16 cellular contexts compared by ENCODE assay signal in the genomic region with DNA sequence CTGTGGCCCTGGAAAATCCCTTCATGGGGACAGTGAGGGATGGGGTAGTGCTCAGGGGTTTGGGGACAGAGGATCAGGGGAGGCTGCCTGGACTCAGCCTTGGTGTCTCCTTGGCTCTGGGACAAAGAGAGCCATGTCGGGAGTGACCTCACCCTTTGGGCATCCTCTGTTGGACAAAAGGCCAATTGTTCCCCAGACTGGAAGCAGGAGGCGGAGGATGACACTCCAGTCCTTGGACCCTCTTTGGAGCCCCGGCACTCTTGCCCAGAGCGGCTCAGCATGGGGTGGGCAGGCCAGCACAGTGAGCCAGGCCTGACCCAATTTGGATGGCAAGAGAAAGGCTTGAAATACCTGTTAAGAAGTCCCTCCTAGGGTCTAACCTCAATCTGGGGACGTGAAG. TPM values are rescaled to one million over a fixed set of nuclear protein-coding genes. Genes with fewer than 3 reads are reported as not detected.
DNase-seq lines count a peak whose midpoint lies in the region; ATAC-seq and TF ChIP-seq lines count a peak whose summit lies in the region.
"Had no signal": no experiment of that assay in that cellular context is flagged by ENCODE, and none has a peak within 500 bp of the region (broad histone marks: within the 10 kb centered on the region; RNA-seq: fewer than 3 reads in every experiment).

No MANE protein-coding gene starts in this region.

- intact Hi-C loops in head of caudate nucleus (cut with DNase I) (no loop called here), adrenal gland (cut with DNase I) (no loop called here)
- intact Hi-C loops in activated naive CD4-positive, alpha-beta T cell treated with anti-CD3 and anti-CD28 coated beads for 36 hours (cut with micrococcal nuclease) = no loop called here

- H3K9me3 ChIP-seq in adrenal gland (replicated peaks in 1 of 3) = no peaks in the 10 kb centered on the region

- no peak overlapping the region for H3K27ac ChIP-seq in adrenal gland

- peak; percentile 10; the same call in 1 of the 3 replicates for ATAC-seq in SK-N-SH treated with all-trans-retinoic acid at 6 μM for 48 hours
- ATAC-seq: activated naive CD8-positive, alpha-beta T cell treated with anti-CD3 and anti-CD28 coated beads, Interleukin-2, amount 50 U/mL, for 24 hours; naive thymus-derived CD4-positive, alpha-beta T cell had no signal

- H3K36me3 ChIP-seq in adrenal gland (replicated peaks in 1 of 2) = no peaks in the 10 kb centered on the region

- no peak for TF ChIP-seq POLR2A in adrenal gland (IDR thresholded peaks at IDR 0.05)

- no peaks in the 10 kb centered on the region for H3K36me3 Mint-ChIP-seq in progenitor cell of endocrine pancreas (ENCODE audit: insufficient read depth)
- no peaks in the 10 kb centered on the region for H3K36me3 Mint-ChIP-seq in activated naive CD4-positive, alpha-beta T cell treated with anti-CD3 and anti-CD28 coated beads for 36 hours (ENCODE audit: low read depth)
- H3K36me3 Mint-ChIP-seq: CD4-positive, CD25-positive, alpha-beta regulatory T cell; naive thymus-derived CD4-positive, alpha-beta T cell had no signal

- peak; percentile 62 for DNase-seq in GM03348 (ENCODE audit: low spot score)
- peak in 41 of 42 donors; percentile 26 to 91 (median 72) for DNase-seq in head of caudate nucleus
- no peak for DNase-seq in progenitor cell of endocrine pancreas (ENCODE audit: low spot score, unreplicated experiment)
- no peak for DNase-seq in adrenal gland
- no peak for DNase-seq in activated naive CD4-positive, alpha-beta T cell treated with anti-CD3 and anti-CD28 coated beads for 36 hours
- no peak for DNase-seq in activated effector memory CD4-positive, alpha-beta T cell treated with anti-CD3 and anti-CD28 coated beads, Interleukin-2, amount 50 U/mL, for 16 hours
- no peak for DNase-seq in HEK293T (ENCODE audit: extremely low spot score)
- DNase-seq: activated CD4-positive, CD25-positive, alpha-beta regulatory T cell; activated naive CD8-positive, alpha-beta T cell treated with anti-CD3 and anti-CD28 coated beads, Interleukin-2, amount 50 U/mL, for 24 hours; CD4-positive, CD25-positive, alpha-beta regulatory T cell; dermis blood vessel endothelial cell; H7; naive thymus-derived CD4-positive, alpha-beta T cell; NCI-H2171 had no signal

- peaks cover 10% of the 10 kb centered on the region for H3K27me3 ChIP-seq in adrenal gland

- no peaks in the 10 kb centered on the region for H3K9me3 Mint-ChIP-seq in progenitor cell of endocrine pancreas (ENCODE audit: low read depth)
- H3K9me3 Mint-ChIP-seq in activated naive CD4-positive, alpha-beta T cell treated with anti-CD3 and anti-CD28 coated beads for 36 hours = no peaks in the 10 kb centered on the region
- H3K9me3 Mint-ChIP-seq: activated naive CD8-positive, alpha-beta T cell treated with anti-CD3 and anti-CD28 coated beads, Interleukin-2, amount 50 U/mL, for 24 hours had no signal

- peaks cover 56% of the 10 kb centered on the region for H3K27me3 Mint-ChIP-seq in progenitor cell of endocrine pancreas
- peaks cover 17% of the 10 kb centered on the region for H3K27me3 Mint-ChIP-seq in activated naive CD4-positive, alpha-beta T cell treated with anti-CD3 and anti-CD28 coated beads for 36 hours (ENCODE audit: low read depth)

- POLR2A ChIA-PET in HEK293T (lab: Yijun Ruan, JAX) = interaction anchor here (0.9 to 2.0 kb wide), 3 partner anchors 37 to 102 kb away, joined by 3 to 5 read pairs (median 4); a partner anchor contains a TSS

- peak overlapping the region; percentile 83 for H3K27ac Mint-ChIP-seq in progenitor cell of endocrine pancreas
- no peak overlapping the region for H3K27ac Mint-ChIP-seq in activated naive CD4-positive, alpha-beta T cell treated with anti-CD3 and anti-CD28 coated beads for 36 hours
- H3K27ac Mint-ChIP-seq: activated naive CD8-positive, alpha-beta T cell treated with anti-CD3 and anti-CD28 coated beads, Interleukin-2, amount 50 U/mL, for 24 hours; naive thymus-derived CD4-positive, alpha-beta T cell had no signal

- TF ChIP-seq CTCF in progenitor cell of endocrine pancreas (IDR thresholded peaks at IDR 0.05; ENCODE audit: unreplicated experiment) = no peak
- TF ChIP-seq CTCF in adrenal gland (IDR thresholded peaks at IDR 0.05) = no peak

- H3K4me3 Mint-ChIP-seq in progenitor cell of endocrine pancreas (ENCODE audit: low read depth) = no peak overlapping the region
- H3K4me3 Mint-ChIP-seq in activated naive CD4-positive, alpha-beta T cell treated with anti-CD3 and anti-CD28 coated beads for 36 hours = no peak overlapping the region
- H3K4me3 Mint-ChIP-seq: activated naive CD8-positive, alpha-beta T cell treated with anti-CD3 and anti-CD28 coated beads, Interleukin-2, amount 50 U/mL, for 24 hours; CD4-positive, CD25-positive, alpha-beta regulatory T cell; naive thymus-derived CD4-positive, alpha-beta T cell had no signal

- H3K4me1 ChIP-seq in adrenal gland (replicated peaks in 1 of 2) = no peaks in the 10 kb centered on the region

- H3K4me1 Mint-ChIP-seq in progenitor cell of endocrine pancreas (ENCODE audit: low read depth) = no peaks in the 10 kb centered on the region
- no peaks in the 10 kb centered on the region for H3K4me1 Mint-ChIP-seq in activated naive CD4-positive, alpha-beta T cell treated with anti-CD3 and anti-CD28 coated beads for 36 hours (ENCODE audit: low read depth)

- 66 to 78% (median 72%) methylated on average over 5 of the region's 5 CpGs for WGBS in adrenal gland, 4 donors

- H3K4me3 ChIP-seq in adrenal gland = no peak overlapping the region
- H3K4me3 ChIP-seq: smooth muscle cell had no signal

- CTCF ChIA-PET in activated naive CD4-positive, alpha-beta T cell treated with anti-CD3 and anti-CD28 coated beads for 36 hours (lab: Charles Lee) = interaction anchor here (0.6 kb wide), 1 partner anchor 481 kb away, joined by 3 read pairs; no protein-coding TSS in a partner anchor
- CTCF ChIA-PET in HEK293T (lab: Yijun Ruan, JAX) = interaction anchor here (0.7 kb wide), 1 partner anchor 709 kb away, joined by 3 read pairs; no protein-coding TSS in a partner anchor

TF ChIP-seq in SK-N-SH treated with all-trans-retinoic acid at 6 μM for 48 hours, 23 proteins besides CTCF, POLR2A, EP300 and RAD21 (continues in another document):
- TF ChIP-seq, protein P1, sequence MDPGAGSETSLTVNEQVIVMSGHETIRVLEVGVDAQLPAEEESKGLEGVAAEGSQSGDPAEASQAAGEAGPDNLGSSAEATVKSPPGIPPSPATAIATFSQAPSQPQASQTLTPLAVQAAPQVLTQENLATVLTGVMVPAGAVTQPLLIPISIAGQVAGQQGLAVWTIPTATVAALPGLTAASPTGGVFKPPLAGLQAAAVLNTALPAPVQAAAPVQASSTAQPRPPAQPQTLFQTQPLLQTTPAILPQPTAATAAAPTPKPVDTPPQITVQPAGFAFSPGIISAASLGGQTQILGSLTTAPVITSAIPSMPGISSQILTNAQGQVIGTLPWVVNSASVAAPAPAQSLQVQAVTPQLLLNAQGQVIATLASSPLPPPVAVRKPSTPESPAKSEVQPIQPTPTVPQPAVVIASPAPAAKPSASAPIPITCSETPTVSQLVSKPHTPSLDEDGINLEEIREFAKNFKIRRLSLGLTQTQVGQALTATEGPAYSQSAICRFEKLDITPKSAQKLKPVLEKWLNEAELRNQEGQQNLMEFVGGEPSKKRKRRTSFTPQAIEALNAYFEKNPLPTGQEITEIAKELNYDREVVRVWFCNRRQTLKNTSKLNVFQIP (CRISPR knock-in tag; IDR thresholded peaks at IDR 0.05; ENCODE audit: borderline replicate concordance, low read depth) = no peak

TF ChIP-seq in HEK293T, 16 proteins besides CTCF, POLR2A, EP300 and RAD21:
- TF ChIP-seq ZNF384 (IDR thresholded peaks at IDR 0.05) (no peak), FOXK2 (IDR thresholded peaks at IDR 0.05) (no peak), HDGF (IDR thresholded peaks at IDR 0.05; ENCODE audit: borderline replicate concordance) (no peak), SUZ12 (IDR thresholded peaks at IDR 0.05) (no peak), CTBP1 (IDR thresholded peaks at IDR 0.05; ENCODE audit: borderline replicate concordance) (no peak), L3MBTL2 (conservative IDR thresholded peaks at IDR 0.05) (no peak), FOXM1 (IDR thresholded peaks at IDR 0.05; ENCODE audit: borderline replicate concordance) (no peak)

RNA-seq across cellular contexts. Expression of a gene that starts 39.4 kb away (rescaled TPM):
- total RNA-seq in progenitor cell of endocrine pancreas = 168 and 169 TPM in 2 replicates
- total RNA-seq in adrenal gland = 100 to 1,000 TPM in 6 of 8 donors, 10 to 100 TPM in 2; 80.7 to 183 (median 123) TPM
- polyA plus RNA-seq in adrenal gland = 100 to 1,000 TPM in 2 of 3 donors, 10 to 100 TPM in 1; 66.4 to 222 (median 101) TPM
- total RNA-seq in activated naive CD4-positive, alpha-beta T cell treated with anti-CD3 and anti-CD28 coated beads for 36 hours = 100 to 1,000 TPM; 390 to 404 TPM

RNA-seq across cellular contexts. Expression of a gene that starts 41.0 kb away (rescaled TPM):
- total RNA-seq in progenitor cell of endocrine pancreas = 2.7 and 6.2 TPM in 2 replicates
- total RNA-seq in adrenal gland = 10 to 100 TPM; 15.8 to 77.8 (median 29.5) TPM
- polyA plus RNA-seq in adrenal gland = 10 to 100 TPM; 14.0 to 25.5 (median 21.8) TPM
- total RNA-seq in activated naive CD4-positive, alpha-beta T cell treated with anti-CD3 and anti-CD28 coated beads for 36 hours = under 1 TPM; 0.12 TPM
- total RNA-seq: dermis blood vessel endothelial cell had no signal
- polyA plus RNA-seq: CD4-positive, CD25-positive, alpha-beta regulatory T cell; naive thymus-derived CD4-positive, alpha-beta T cell had no signal

Comparison
In these comparisons a context has a peak if more than half of its experiments do, and no peak if none do; other contexts are left out.
1. DNase-seq: peak in GM03348 (single experiment) and head of caudate nucleus (41 of 42); none in progenitor cell of endocrine pancreas (single experiment), adrenal gland (0 of 7), activated naive CD4-positive, alpha-beta T cell treated with anti-CD3 and anti-CD28 coated beads for 36 hours (single experiment), activated effector memory CD4-positive, alpha-beta T cell treated with anti-CD3 and anti-CD28 coated beads, Interleukin-2, amount 50 U/mL, for 16 hours (single experiment) and HEK293T (single experiment).